Comparison of ENCODE assay signal across 1 cellular context in genomic region chrX:133412665-133413064, GRCh38.
TF ChIP-seq lines count a peak whose summit lies in the region.

No MANE protein-coding gene starts in this region.

TF ChIP-seq in GM23338, 12 proteins besides CTCF, POLR2A, EP300 and RAD21 (continued from another document):
- no peak for TF ChIP-seq EZH2 (IDR thresholded peaks at IDR 0.05; ENCODE audit: low read depth, unreplicated experiment)
- TF ChIP-seq REST (IDR thresholded peaks at IDR 0.05; ENCODE audit: unreplicated experiment) = no peak
- TF ChIP-seq EZH2phosphoT487 (IDR thresholded peaks at IDR 0.05; ENCODE audit: unreplicated experiment) = no peak
- no peak for TF ChIP-seq CREB1 (CRISPR knock-in tag; IDR thresholded peaks at IDR 0.05; ENCODE audit: low read depth)
- TF ChIP-seq STAT1 (IDR thresholded peaks at IDR 0.05; ENCODE audit: unreplicated experiment) = no peak
- TF ChIP-seq ZNF331 (CRISPR knock-in tag; IDR thresholded peaks at IDR 0.05; ENCODE audit: low read depth) = no peak
- TF ChIP-seq NANOG (IDR thresholded peaks at IDR 0.05; ENCODE audit: borderline replicate concordance) = no peak
- no peak; the same call in 1 of the 2 replicates for TF ChIP-seq POLR2AphosphoS5 (IDR thresholded peaks at IDR 0.05; ENCODE audit: low read depth)
- TF ChIP-seq ZNF114 (CRISPR knock-in tag; IDR thresholded peaks at IDR 0.05) = no peak
- no peak for TF ChIP-seq JUNB (IDR thresholded peaks at IDR 0.05; ENCODE audit: unreplicated experiment)
- no peak for TF ChIP-seq ZNF462 (CRISPR knock-in tag; IDR thresholded peaks at IDR 0.05)
